In the genomic region with DNA sequence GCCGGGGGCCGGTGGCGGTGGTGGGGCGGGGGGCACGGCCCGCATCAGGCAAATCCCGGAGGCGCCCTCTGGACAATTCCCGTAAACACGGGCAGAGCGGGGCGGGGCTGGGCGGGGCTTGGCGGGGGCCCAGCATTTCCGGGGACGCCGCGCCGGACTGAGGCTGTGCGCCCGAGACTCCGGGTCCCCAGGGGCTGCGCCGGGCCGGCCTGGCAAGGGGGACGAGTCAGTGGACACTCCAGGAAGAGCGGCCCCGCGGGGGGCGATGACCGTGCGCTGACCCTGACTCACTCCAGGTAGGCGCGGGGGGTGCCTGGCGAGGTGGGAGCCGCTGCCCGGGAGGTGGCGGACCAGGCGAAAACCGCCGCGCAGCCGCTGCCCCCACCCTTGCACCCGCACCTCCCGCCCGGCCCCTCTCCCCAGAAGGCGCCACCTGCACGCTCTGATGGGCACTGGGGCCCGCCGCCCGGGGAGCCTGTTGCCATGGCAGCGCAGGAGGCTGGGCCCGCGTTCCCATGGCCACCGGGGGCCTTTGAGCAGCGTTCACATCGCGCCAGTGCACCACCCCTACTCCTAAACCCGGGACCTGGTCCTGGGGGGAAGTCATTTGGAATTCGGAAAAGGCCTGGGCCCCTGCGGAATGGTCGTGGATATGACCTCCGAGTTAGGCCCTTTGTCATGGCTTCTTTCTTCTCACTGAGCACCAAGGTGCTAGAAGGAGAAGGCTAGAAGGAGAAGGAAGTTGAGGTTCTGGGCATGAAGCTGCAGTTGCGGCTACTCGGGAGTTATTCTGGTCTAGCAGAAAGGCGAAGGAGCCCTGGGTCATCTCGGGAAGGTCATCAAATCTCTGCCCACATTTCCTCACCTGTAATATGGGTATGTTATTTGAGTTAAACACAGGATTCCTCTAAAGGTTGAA, we compare ENCODE assay signal across 8 cellular contexts. TPM values are rescaled to one million over a fixed set of nuclear protein-coding genes. Genes with fewer than 3 reads are reported as not detected.
DNase-seq lines count a peak whose midpoint lies in the region; ATAC-seq and TF ChIP-seq lines count a peak whose summit lies in the region.

No MANE protein-coding gene starts in this region.

- peak overlapping the region; percentile 68 for H3K4me3 Mint-ChIP-seq in GM23338

- WGBS in hepatocyte (ENCODE audit: low lambda C conversion rate, missing lambda C conversion rate), result 7% methylated on average over 46 of the region's 67 CpGs

- DNase-seq in GM23338 (ENCODE audit: low spot score), result peak; percentile 83
- DNase-seq in MG63, result peak; percentile 13
- peak; percentile 41 to 85 for DNase-seq in SW 1271 (lab: John Stamatoyannopoulos, UW)
- DNase-seq in anterior cingulate cortex (lab: John Stamatoyannopoulos, UW), result peak in 53 of 58 donors; percentile 44 to 85 (median 69)
- peak; percentile 87 for DNase-seq in hepatocyte (ENCODE audit: low spot score)
- DNase-seq in renal cortical epithelial cell (ENCODE audit: low read depth), result peak; percentile 54
- DNase-seq in amniotic stem cell (lab: John Stamatoyannopoulos, UW), result no peak

- H3K9me3 ChIP-seq in MG63, result no peaks in the 10 kb centered on the region
- no peaks in the 10 kb centered on the region for H3K9me3 ChIP-seq in hepatocyte (ENCODE audit: low read depth)

- H3K27ac Mint-ChIP-seq in GM23338, result peak overlapping the region; percentile 52; the same call in 1 of the 2 replicates

- peaks cover 31% of the 10 kb centered on the region for H3K4me1 Mint-ChIP-seq in GM23338

- peak; percentile 90 for ATAC-seq in GM23338

- H3K79me2 ChIP-seq in GM23338 (replicated peaks; ENCODE audit: insufficient read depth), result no peaks in the 10 kb centered on the region
- peaks cover 27% of the 10 kb centered on the region for H3K79me2 ChIP-seq in hepatocyte

- H4K20me1 ChIP-seq in GM23338 (replicated peaks; ENCODE audit: insufficient read depth) (no peaks in the 10 kb centered on the region), hepatocyte (ENCODE audit: insufficient read depth, poor library complexity, severe bottlenecking) (no peaks in the 10 kb centered on the region)

- H3K36me3 Mint-ChIP-seq in GM23338 (ENCODE audit: low read depth), result no peaks in the 10 kb centered on the region

- no peaks in the 10 kb centered on the region for H3K9me3 Mint-ChIP-seq in GM23338

- TF ChIP-seq CTCF in GM23338 (conservative IDR thresholded peaks at IDR 0.05; ENCODE audit: low read depth in 2 of 2) (no peak), hepatocyte (IDR thresholded peaks at IDR 0.05; ENCODE audit: poor library complexity) (peak; percentile 1)

- H3K9me2 ChIP-seq in GM23338 (ENCODE audit: insufficient read depth) (no peaks in the 10 kb centered on the region), hepatocyte (replicated peaks; ENCODE audit: insufficient read depth) (no peaks in the 10 kb centered on the region)

- H3K36me3 ChIP-seq in GM23338 (ENCODE audit: insufficient read depth) (no peaks in the 10 kb centered on the region), MG63 (no peaks in the 10 kb centered on the region), hepatocyte (replicated peaks; ENCODE audit: insufficient read depth, low read depth) (no peaks in the 10 kb centered on the region)

- peak overlapping the region; percentile 51 for H3K4me3 ChIP-seq in GM08714 (ENCODE audit: low read length)
- peak overlapping the region; percentile 62 for H3K4me3 ChIP-seq in GM23338
- H3K4me3 ChIP-seq in MG63, result peak overlapping the region; percentile 30
- H3K4me3 ChIP-seq in hepatocyte, result peak overlapping the region; percentile 53

- peak overlapping the region; percentile 39; the same call in 1 of the 2 replicates for H3K27ac ChIP-seq in GM23338 (ENCODE audit: low read depth)
- peak overlapping the region; percentile 96 for H3K27ac ChIP-seq in hepatocyte

- H3K27me3 ChIP-seq in GM23338 (ENCODE audit: insufficient read depth) (no peaks in the 10 kb centered on the region), MG63 (no peaks in the 10 kb centered on the region), hepatocyte (no peaks in the 10 kb centered on the region)

- peaks cover 4% of the 10 kb centered on the region for H3K27me3 Mint-ChIP-seq in GM23338 (ENCODE audit: insufficient read depth, low read depth, poor library complexity)

- H3F3A ChIP-seq in GM23338 (replicated peaks; ENCODE audit: low read depth), result peaks cover 11% of the 10 kb centered on the region

- peak overlapping the region; percentile 96 for H3K4me2 ChIP-seq in GM23338
- H3K4me2 ChIP-seq in hepatocyte, result peak overlapping the region; percentile 80

- H2AFZ ChIP-seq in GM23338, result peak overlapping the region; percentile 87
- peak overlapping the region; percentile 53 for H2AFZ ChIP-seq in hepatocyte

- peaks cover 22% of the 10 kb centered on the region for H3K4me1 ChIP-seq in GM23338 (ENCODE audit: insufficient read depth)
- peaks cover 20% of the 10 kb centered on the region for H3K4me1 ChIP-seq in hepatocyte (ENCODE audit: insufficient read depth)

TF ChIP-seq in GM23338, 12 proteins besides CTCF, POLR2A, EP300 and RAD21:
- TF ChIP-seq, protein P1, sequence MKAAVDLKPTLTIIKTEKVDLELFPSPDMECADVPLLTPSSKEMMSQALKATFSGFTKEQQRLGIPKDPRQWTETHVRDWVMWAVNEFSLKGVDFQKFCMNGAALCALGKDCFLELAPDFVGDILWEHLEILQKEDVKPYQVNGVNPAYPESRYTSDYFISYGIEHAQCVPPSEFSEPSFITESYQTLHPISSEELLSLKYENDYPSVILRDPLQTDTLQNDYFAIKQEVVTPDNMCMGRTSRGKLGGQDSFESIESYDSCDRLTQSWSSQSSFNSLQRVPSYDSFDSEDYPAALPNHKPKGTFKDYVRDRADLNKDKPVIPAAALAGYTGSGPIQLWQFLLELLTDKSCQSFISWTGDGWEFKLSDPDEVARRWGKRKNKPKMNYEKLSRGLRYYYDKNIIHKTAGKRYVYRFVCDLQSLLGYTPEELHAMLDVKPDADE (IDR thresholded peaks at IDR 0.05), result 0 out of 2 replicates have a peak, but pooled peaks have one; percentile 35
- peak; percentile 56; the same call in 1 of the 2 replicates for TF ChIP-seq POLR2AphosphoS5 (IDR thresholded peaks at IDR 0.05; ENCODE audit: low read depth)
- no peak for TF ChIP-seq NANOG (IDR thresholded peaks at IDR 0.05; ENCODE audit: borderline replicate concordance)
- TF ChIP-seq ZNF331 (CRISPR knock-in tag; IDR thresholded peaks at IDR 0.05; ENCODE audit: low read depth), result no peak
- no peak for TF ChIP-seq CREB1 (CRISPR knock-in tag; IDR thresholded peaks at IDR 0.05; ENCODE audit: low read depth)

RNA-seq across cellular contexts. Expression of a gene that starts 16.1 kb away (rescaled TPM):
- 41.2 and 48.2 TPM in 2 replicates for total RNA-seq in GM23338 (2014; rRNA removed; shearing (Covaris generic))
- polyA plus RNA-seq in GM23338 (2016; fragmentation: Nextera tagmentation; extraction: Ambion mirVana) (16.7 and 19.5 TPM in 2 replicates), hepatocyte (43.5 and 47.9 TPM in 2 replicates)
- total RNA-seq in MG63 (2014; rRNA removed; shearing (Covaris generic); ENCODE audit: low replicate concordance), result 3.7 and 19.0 TPM in 2 replicates
- total RNA-seq in hepatocyte (19.2 and 27.8 TPM in 2 replicates), renal cortical epithelial cell (26.6 and 154 TPM in 2 replicates)

RNA-seq across cellular contexts. Expression of a gene that starts 48.7 kb away (rescaled TPM):
- 9.8 and 11.2 TPM in 2 replicates for total RNA-seq in GM23338 (2014; rRNA removed; shearing (Covaris generic))
- polyA plus RNA-seq in GM23338 (2016; fragmentation: Nextera tagmentation; extraction: Ambion mirVana) (33.5 and 35.9 TPM in 2 replicates), hepatocyte (161 and 163 TPM in 2 replicates)
- 48.7 and 158 TPM in 2 replicates for total RNA-seq in MG63 (2014; rRNA removed; shearing (Covaris generic); ENCODE audit: low replicate concordance)
- total RNA-seq in hepatocyte (49.6 and 53.3 TPM in 2 replicates), renal cortical epithelial cell (44.6 and 45.6 TPM in 2 replicates)

RNA-seq across cellular contexts. Expression of a gene that starts 49.0 kb away (rescaled TPM):
- total RNA-seq in GM23338 (2014; rRNA removed; shearing (Covaris generic)), result 1.2 and 3.8 TPM in 2 replicates
- 0.52 and 0.61 TPM in 2 replicates for polyA plus RNA-seq in GM23338 (2016; fragmentation: Nextera tagmentation; extraction: Ambion mirVana)
- total RNA-seq in MG63 (2014; rRNA removed; shearing (Covaris generic); ENCODE audit: low replicate concordance), result 0.86 and 6.4 TPM in 2 replicates
- total RNA-seq in hepatocyte, result 5.1 and 6.8 TPM in 2 replicates
- polyA plus RNA-seq in hepatocyte, result 0.56 and 1.7 TPM in 2 replicates
- total RNA-seq in renal cortical epithelial cell, result 19.0 and 20.8 TPM in 2 replicates
